16 cellular contexts compared by ENCODE assay signal in genomic region chr6:99427988-99428387, GRCh38. TPM values are rescaled to one million over a fixed set of nuclear protein-coding genes. Genes with fewer than 3 reads are reported as not detected.
DNase-seq lines count a peak whose midpoint lies in the region; ATAC-seq and TF ChIP-seq lines count a peak whose summit lies in the region.
"Had no signal": no experiment of that assay in that cellular context is flagged by ENCODE, and none has a peak within 500 bp of the region (broad histone marks: within the 10 kb centered on the region; RNA-seq: fewer than 3 reads in every experiment).

No MANE protein-coding gene starts in this region.

- no peak overlapping the region for H4K91ac ChIP-seq in mesenchymal stem cell (ENCODE audit: low read length)

- H4K20me1 ChIP-seq in BLaER1 (peaks cover 17% of the 10 kb centered on the region), DOHH2 (ENCODE audit: control insufficient read depth, insufficient read depth, low read depth, low read length) (peaks cover 15% of the 10 kb centered on the region), neural progenitor cell (ENCODE audit: low read depth) (peaks cover 17% of the 10 kb centered on the region)

- no peak overlapping the region for H3K18ac ChIP-seq in mesenchymal stem cell (ENCODE audit: low read depth in 1 of 2, low read length in 2 of 2)

- H4K8ac ChIP-seq in mesenchymal stem cell (ENCODE audit: low read length) = peak overlapping the region; percentile 7

- H3F3A ChIP-seq in DOHH2 (ENCODE audit: control insufficient read depth, insufficient read depth) (peaks cover 3% of the 10 kb centered on the region), neural progenitor cell (ENCODE audit: low read depth) (peaks cover 18% of the 10 kb centered on the region)

- H3K4me1 Mint-ChIP-seq in neural progenitor cell = peaks cover 51% of the 10 kb centered on the region
- H3K4me1 Mint-ChIP-seq in stimulated activated naive CD8-positive, alpha-beta T cell treated with anti-CD3 and anti-CD28 coated beads, Interleukin-15, amount 100 ng/mL, for 72 hours = peaks cover 40% of the 10 kb centered on the region

- H3K4me3 ChIP-seq in BLaER1 (no peak overlapping the region), DOHH2 (ENCODE audit: low read length) (no peak overlapping the region), mesenchymal stem cell (ENCODE audit: insufficient read depth in 1 of 2, low read depth in 1 of 2, low read length in 2 of 2) (no peak overlapping the region), neural progenitor cell (no peak overlapping the region)

- 94% methylated on average over 3 of the region's 5 CpGs for WGBS in mesenchymal stem cell

- H2BK120ac ChIP-seq in mesenchymal stem cell (ENCODE audit: low read depth, low read length) = no peak overlapping the region

- no peak overlapping the region for H2AK5ac ChIP-seq in mesenchymal stem cell (ENCODE audit: low read length, severe bottlenecking)

- no peak overlapping the region for H3K27ac Mint-ChIP-seq in neural progenitor cell
- H3K27ac Mint-ChIP-seq in stimulated activated naive CD8-positive, alpha-beta T cell treated with anti-CD3 and anti-CD28 coated beads, Interleukin-15, amount 100 ng/mL, for 72 hours = no peak overlapping the region

- H3K23ac ChIP-seq in mesenchymal stem cell (ENCODE audit: low read length in 2 of 2) = no peak overlapping the region

- H3K79me2 ChIP-seq in DOHH2 (ENCODE audit: control insufficient read depth, low read length) = peaks cover 48% of the 10 kb centered on the region
- H3K79me2 ChIP-seq in neural progenitor cell (ENCODE audit: low read depth) = peaks cover 28% of the 10 kb centered on the region

- H3K4me3 Mint-ChIP-seq in neural progenitor cell = no peak overlapping the region
- no peak overlapping the region for H3K4me3 Mint-ChIP-seq in stimulated activated naive CD8-positive, alpha-beta T cell treated with anti-CD3 and anti-CD28 coated beads, Interleukin-15, amount 100 ng/mL, for 72 hours
- H3K4me3 Mint-ChIP-seq: CD14-positive monocyte had no signal

- no peaks in the 10 kb centered on the region for H3K9me3 Mint-ChIP-seq in neural progenitor cell
- H3K9me3 Mint-ChIP-seq in stimulated activated naive CD8-positive, alpha-beta T cell treated with anti-CD3 and anti-CD28 coated beads, Interleukin-15, amount 100 ng/mL, for 72 hours = no peaks in the 10 kb centered on the region
- H3K9me3 Mint-ChIP-seq: H9 had no signal

- H3K9me2 ChIP-seq in DOHH2 (replicated peaks; ENCODE audit: control insufficient read depth, low read length) = no peaks in the 10 kb centered on the region
- H3K9me2 ChIP-seq: SK-N-SH had no signal

- peaks cover 19% of the 10 kb centered on the region for H3K36me3 Mint-ChIP-seq in neural progenitor cell

- ATAC-seq in HG02588 (IDR thresholded peaks at IDR 0.05; ENCODE audit: unreplicated experiment) = no peak
- ATAC-seq in stimulated activated naive CD8-positive, alpha-beta T cell treated with anti-CD3 and anti-CD28 coated beads, Interleukin-15, amount 100 ng/mL, for 72 hours = no peak

- H3K14ac ChIP-seq in mesenchymal stem cell (ENCODE audit: low read length in 2 of 2) = no peak overlapping the region

- H3K27me3 ChIP-seq in BLaER1 (no peaks in the 10 kb centered on the region), DOHH2 (ENCODE audit: control insufficient read depth, low read length) (no peaks in the 10 kb centered on the region), mesenchymal stem cell (ENCODE audit: control insufficient read depth in 1 of 2, insufficient read depth in 1 of 2, low read length in 2 of 2) (no peaks in the 10 kb centered on the region), neural progenitor cell (no peaks in the 10 kb centered on the region)

- no peak overlapping the region for H3K4ac ChIP-seq in mesenchymal stem cell (ENCODE audit: low read depth in 1 of 2, low read length in 2 of 2)

- H3K79me1 ChIP-seq in mesenchymal stem cell (replicated peaks; ENCODE audit: low read length, poor library complexity, severe bottlenecking) = peaks cover 12% of the 10 kb centered on the region

- H3K9me3 ChIP-seq in BLaER1 (no peaks in the 10 kb centered on the region), DOHH2 (ENCODE audit: control insufficient read depth, insufficient read depth, low read length) (no peaks in the 10 kb centered on the region), mesenchymal stem cell (ENCODE audit: control insufficient read depth, low read length) (no peaks in the 10 kb centered on the region), neural progenitor cell (ENCODE audit: low read depth) (no peaks in the 10 kb centered on the region)
- H3K9me3 ChIP-seq: SK-N-SH had no signal

- H2BK15ac ChIP-seq in mesenchymal stem cell (ENCODE audit: low read depth, poor library complexity, severe bottlenecking) = no peak overlapping the region

- H3K27me3 Mint-ChIP-seq in neural progenitor cell (ENCODE audit: insufficient read depth, low read depth) = no peaks in the 10 kb centered on the region
- no peaks in the 10 kb centered on the region for H3K27me3 Mint-ChIP-seq in stimulated activated naive CD8-positive, alpha-beta T cell treated with anti-CD3 and anti-CD28 coated beads, Interleukin-15, amount 100 ng/mL, for 72 hours

- DNase-seq in mesenchymal stem cell = no peak
- no peak for DNase-seq in neural progenitor cell (ENCODE audit: low spot score)
- DNase-seq in stimulated activated naive CD8-positive, alpha-beta T cell treated with anti-CD3 and anti-CD28 coated beads, Interleukin-15, amount 100 ng/mL, for 72 hours = no peak
- DNase-seq: COR-L47, EL, H9, NCI-H146, NCI-H2081 treated with DMSO at 0.1 percent for 48 hours, NCI-H510A treated with DMSO at 0.1 percent for 48 hours, Right ventricle myocardium superior, SK-N-SH had no signal

- H3K36me3 ChIP-seq in BLaER1 = peaks cover 24% of the 10 kb centered on the region
- H3K36me3 ChIP-seq in DOHH2 (ENCODE audit: control insufficient read depth, low read length) = peaks cover 46% of the 10 kb centered on the region
- peaks cover 0 to 41% of the 10 kb centered on the region in 2 experiments for H3K36me3 ChIP-seq in mesenchymal stem cell (ENCODE audit: control insufficient read depth in 1 of 2, insufficient read depth in 2 of 2, low read depth in 1 of 2, low read length in 2 of 2)
- no peaks in the 10 kb centered on the region for H3K36me3 ChIP-seq in neural progenitor cell

- peak overlapping the region; percentile 76; the same call in 1 of the 2 replicates for H3K4me2 ChIP-seq in BLaER1
- H3K4me2 ChIP-seq in DOHH2 (ENCODE audit: low read length) = peak overlapping the region; percentile 91; the same call in 1 of the 2 replicates
- no peak overlapping the region for H3K4me2 ChIP-seq in mesenchymal stem cell (ENCODE audit: low read length, poor library complexity, severe bottlenecking)
- no peak overlapping the region for H3K4me2 ChIP-seq in neural progenitor cell

- no peak overlapping the region for H2BK5ac ChIP-seq in mesenchymal stem cell (ENCODE audit: low read depth, low read length, poor library complexity, severe bottlenecking)

- H3K9ac ChIP-seq in BLaER1 = no peak overlapping the region
- H3K9ac ChIP-seq in mesenchymal stem cell (ENCODE audit: low read length) = no peak overlapping the region
- H3K9ac ChIP-seq in neural progenitor cell = no peak overlapping the region
- H3K9ac ChIP-seq: SK-N-SH had no signal

- TF ChIP-seq CTCF in DOHH2 (IDR thresholded peaks at IDR 0.05; ENCODE audit: low read depth, low read length, poor library complexity, severe bottlenecking) = no peak
- no peak for TF ChIP-seq CTCF in VCaP (conservative IDR thresholded peaks at IDR 0.05)
- no peak for TF ChIP-seq CTCF in neural progenitor cell (IDR thresholded peaks at IDR 0.05)

- H2BK12ac ChIP-seq in mesenchymal stem cell (ENCODE audit: low read length in 2 of 2) = no peak overlapping the region

- H3K4me1 ChIP-seq in BLaER1 = peaks cover 36% of the 10 kb centered on the region
- peaks cover 30% of the 10 kb centered on the region for H3K4me1 ChIP-seq in DOHH2 (ENCODE audit: control insufficient read depth, low read length)
- H3K4me1 ChIP-seq in mesenchymal stem cell (ENCODE audit: control insufficient read depth, insufficient read depth, low read depth, low read length) = peaks cover 9% of the 10 kb centered on the region
- H3K4me1 ChIP-seq in neural progenitor cell = peaks cover 22% of the 10 kb centered on the region

- no peak overlapping the region for H3K27ac ChIP-seq in BLaER1
- H3K27ac ChIP-seq in DOHH2 (ENCODE audit: low read depth, low read length) = no peak overlapping the region
- peak overlapping the region; percentile 99 for H3K27ac ChIP-seq in VCaP
- no peak overlapping the region for H3K27ac ChIP-seq in mesenchymal stem cell (ENCODE audit: low read length, poor library complexity, severe bottlenecking)
- no peak overlapping the region for H3K27ac ChIP-seq in neural progenitor cell

- no peak overlapping the region for H2AFZ ChIP-seq in mesenchymal stem cell (ENCODE audit: low read depth, low read length)
- H2AFZ ChIP-seq in neural progenitor cell (replicated peaks) = no peak overlapping the region

RNA-seq across cellular contexts. Expression of gene PNISR, which starts 2.9 kb away (rescaled TPM):
- 85.2 TPM for polyA plus RNA-seq in mesenchymal stem cell (2013, experiment 1 of 2)
- 79.4 TPM for polyA plus RNA-seq in mesenchymal stem cell (2013, experiment 2 of 2)
- total RNA-seq in neural progenitor cell (ENCODE audit: low replicate concordance) = 266 and 498 TPM in 2 replicates

RNA-seq across cellular contexts. Expression of gene COQ3, which starts 34.0 kb away (rescaled TPM):
- polyA plus RNA-seq in mesenchymal stem cell (2013, experiment 1 of 2) = 5.6 TPM
- polyA plus RNA-seq in mesenchymal stem cell (2013, experiment 2 of 2) = 6.5 TPM
- 7.8 and 16.2 TPM in 2 replicates for total RNA-seq in neural progenitor cell (ENCODE audit: low replicate concordance)

Comparison
In these comparisons a context has a peak if more than half of its experiments do, and no peak if none do; other contexts are left out.
1. H3K4me2 ChIP-seq: peak in BLaER1 (single experiment) and DOHH2 (single experiment); none in mesenchymal stem cell (single experiment) and neural progenitor cell (single experiment).